ENCODE assay signal across 38 cellular contexts in genomic region chr16:72104905-72105304, GRCh38. TPM values are rescaled to one million over a fixed set of nuclear protein-coding genes. Genes with fewer than 3 reads are reported as not detected.
"Had no signal": no experiment of that assay in that cellular context is flagged by ENCODE, and none has a peak within 500 bp of the region (broad histone marks: within the 10 kb centered on the region; RNA-seq: fewer than 3 reads in every experiment).

No MANE protein-coding gene starts in this region.

- H3K4me1 Mint-ChIP-seq: activated naive CD4-positive, alpha-beta T cell treated with anti-CD3 and anti-CD28 coated beads, Interleukin-2, amount 50 U/mL, for 24 hours; activated naive CD8-positive, alpha-beta T cell treated with anti-CD3 and anti-CD28 coated beads for 36 hours; activated naive CD8-positive, alpha-beta T cell treated with anti-CD3 and anti-CD28 coated beads, Interleukin-2, amount 50 U/mL, for 24 hours; T-cell had no signal

- DNase-seq: activated B cell treated with CpG ODN at 0.5 μM for 24 hours; activated CD4-positive, alpha-beta T cell treated with anti-CD3 and anti-CD28 coated beads for 48 hours; activated CD4-positive, alpha-beta T cell treated with anti-CD3 and anti-CD28 coated beads, Interleukin-2, amount 50 U/mL, for 1 hour; activated CD4-positive, alpha-beta T cell treated with anti-CD3 and anti-CD28 coated beads, Interleukin-2, amount 50 U/mL, for 48 hours; activated CD8-positive, alpha-beta memory T cell treated with anti-CD3 and anti-CD28 coated beads for 24 hours; activated CD8-positive, alpha-beta T cell treated with anti-CD3 and anti-CD28 coated beads for 36 hours; activated effector memory CD4-positive, alpha-beta T cell treated with anti-CD3 and anti-CD28 coated beads, Interleukin-2, amount 50 U/mL, for 16 hours; activated naive CD4-positive, alpha-beta T cell treated with anti-CD3 and anti-CD28 coated beads for 36 hours; activated naive CD8-positive, alpha-beta T cell treated with anti-CD3 and anti-CD28 coated beads for 36 hours; activated naive CD8-positive, alpha-beta T cell treated with anti-CD3 and anti-CD28 coated beads, Interleukin-2, amount 50 U/mL, for 24 hours; activated T-cell treated with anti-CD3 and anti-CD28 coated beads, Interleukin-2, amount 50 U/mL, for 4 hours; amygdala; aorta; body of pancreas; caudate nucleus; cortex of kidney; dermis blood vessel endothelial cell; effector CD8-positive, alpha-beta T cell; esophagus squamous epithelium; foreskin melanocyte; T-cell; T1000; WERI-Rb-1 had no signal

- H3K27ac ChIP-seq: adrenal gland, body of pancreas, epithelial cell of prostate, esophagus squamous epithelium, gastroesophageal sphincter, WERI-Rb-1 had no signal

- H3K9me3 ChIP-seq: adrenal gland, body of pancreas, esophagus squamous epithelium, gastroesophageal sphincter had no signal

- ATAC-seq: activated CD4-positive, CD25-positive, alpha-beta regulatory T cell treated with anti-CD3 and anti-CD28 coated beads, Interleukin-2, amount 50 U/mL, for 24 hours; activated CD8-positive, alpha-beta T cell treated with anti-CD3 and anti-CD28 coated beads for 36 hours; activated naive CD8-positive, alpha-beta T cell treated with anti-CD3 and anti-CD28 coated beads, Interleukin-2, amount 50 U/mL, for 24 hours; activated T-cell treated with anti-CD3 and anti-CD28 coated beads, Interleukin-2, amount 50 U/mL, for 4 hours; activated T-helper 17 cell treated with anti-CD3 and anti-CD28 coated beads, Interleukin-2, amount 50 U/mL, for 72 hours; body of pancreas; gastroesophageal sphincter; T-cell had no signal

- H3K4me3 ChIP-seq: adrenal gland, body of pancreas, esophagus squamous epithelium, gastroesophageal sphincter had no signal

- H3K4me1 ChIP-seq: adrenal gland, esophagus squamous epithelium, gastroesophageal sphincter had no signal

- H3K9me3 Mint-ChIP-seq: activated B cell treated with CpG ODN at 0.5 μM for 24 hours; activated CD8-positive, alpha-beta T cell treated with anti-CD3 and anti-CD28 coated beads for 36 hours; activated naive CD4-positive, alpha-beta T cell treated with anti-CD3 and anti-CD28 coated beads for 36 hours; activated naive CD4-positive, alpha-beta T cell treated with anti-CD3 and anti-CD28 coated beads, Interleukin-2, amount 50 U/mL, for 24 hours; activated naive CD8-positive, alpha-beta T cell treated with anti-CD3 and anti-CD28 coated beads for 36 hours; activated naive CD8-positive, alpha-beta T cell treated with anti-CD3 and anti-CD28 coated beads, Interleukin-2, amount 50 U/mL, for 24 hours; activated T-cell treated with anti-CD3 and anti-CD28 coated beads, Interleukin-2, amount 50 U/mL, for 4 hours; activated T-helper 17 cell treated with anti-CD3 and anti-CD28 coated beads, Interleukin-2, amount 50 U/mL, for 72 hours; T-cell; T-helper 1 cell treated with Interleukin-12 subunit alpha and Interleukin-12 subunit beta and Interleukin-4 antibody, amounts not matched to agents 30 μg/mL and 1 μg/mL, for 36 hours; T-helper 2 cell treated with Interferon-gamma antibody and Interleukin-4, amounts not matched to agents 5 μg/mL and 100 μg/mL, for 36 hours had no signal

- H3K27me3 ChIP-seq: adrenal gland, body of pancreas, esophagus squamous epithelium, gastroesophageal sphincter had no signal

- H3K27ac Mint-ChIP-seq: activated B cell treated with CpG ODN at 0.5 μM for 24 hours; activated CD8-positive, alpha-beta T cell treated with anti-CD3 and anti-CD28 coated beads for 36 hours; activated naive CD4-positive, alpha-beta T cell treated with anti-CD3 and anti-CD28 coated beads for 36 hours; activated naive CD4-positive, alpha-beta T cell treated with anti-CD3 and anti-CD28 coated beads, Interleukin-2, amount 50 U/mL, for 24 hours; activated naive CD8-positive, alpha-beta T cell treated with anti-CD3 and anti-CD28 coated beads for 36 hours; activated naive CD8-positive, alpha-beta T cell treated with anti-CD3 and anti-CD28 coated beads, Interleukin-2, amount 50 U/mL, for 24 hours; activated T-helper 17 cell treated with anti-CD3 and anti-CD28 coated beads, Interleukin-2, amount 50 U/mL, for 72 hours; T-cell; T-helper 1 cell treated with Interleukin-12 subunit alpha and Interleukin-12 subunit beta and Interleukin-4 antibody, amounts not matched to agents 30 μg/mL and 1 μg/mL, for 36 hours; T-helper 2 cell treated with Interferon-gamma antibody and Interleukin-4, amounts not matched to agents 5 μg/mL and 100 μg/mL, for 36 hours had no signal

- FAIRE-seq: colon, endometrium, endothelial cell of umbilical vein had no signal

- H3K4me3 Mint-ChIP-seq: activated B cell treated with CpG ODN at 0.5 μM for 24 hours; activated CD8-positive, alpha-beta T cell treated with anti-CD3 and anti-CD28 coated beads for 36 hours; activated naive CD4-positive, alpha-beta T cell treated with anti-CD3 and anti-CD28 coated beads for 36 hours; activated naive CD4-positive, alpha-beta T cell treated with anti-CD3 and anti-CD28 coated beads, Interleukin-2, amount 50 U/mL, for 24 hours; activated naive CD8-positive, alpha-beta T cell treated with anti-CD3 and anti-CD28 coated beads for 36 hours; activated naive CD8-positive, alpha-beta T cell treated with anti-CD3 and anti-CD28 coated beads, Interleukin-2, amount 50 U/mL, for 24 hours; activated T-cell treated with anti-CD3 and anti-CD28 coated beads, Interleukin-2, amount 50 U/mL, for 4 hours; activated T-helper 17 cell treated with anti-CD3 and anti-CD28 coated beads, Interleukin-2, amount 50 U/mL, for 72 hours; T-cell; T-helper 1 cell treated with Interleukin-12 subunit alpha and Interleukin-12 subunit beta and Interleukin-4 antibody, amounts not matched to agents 30 μg/mL and 1 μg/mL, for 36 hours; T-helper 2 cell treated with Interferon-gamma antibody and Interleukin-4, amounts not matched to agents 5 μg/mL and 100 μg/mL, for 36 hours had no signal

RNA-seq across cellular contexts. Expression of gene HPR, which starts 41.9 kb away (rescaled TPM):
- total RNA-seq: activated B cell treated with CpG ODN at 0.5 μM for 24 hours; activated CD8-positive, alpha-beta T cell treated with anti-CD3 and anti-CD28 coated beads for 36 hours; activated naive CD4-positive, alpha-beta T cell treated with anti-CD3 and anti-CD28 coated beads for 36 hours; activated naive CD8-positive, alpha-beta T cell treated with anti-CD3 and anti-CD28 coated beads for 36 hours; activated T-cell treated with anti-CD3 and anti-CD28 coated beads, Interleukin-2, amount 50 U/mL, for 4 hours; activated T-helper 17 cell treated with anti-CD3 and anti-CD28 coated beads, Interleukin-2, amount 50 U/mL, for 72 hours; body of pancreas; chondrocyte; dermis blood vessel endothelial cell; endothelial cell of umbilical vein; esophagus squamous epithelium; fibroblast of lung; fibroblast of villous mesenchyme; glomerular endothelial cell; T-cell had no signal
- polyA plus RNA-seq: endothelial cell of umbilical vein had no signal

RNA-seq across cellular contexts. Expression of gene HP, which starts 50.6 kb away (rescaled TPM):
- total RNA-seq: activated B cell treated with CpG ODN at 0.5 μM for 24 hours; activated CD8-positive, alpha-beta T cell treated with anti-CD3 and anti-CD28 coated beads for 36 hours; activated naive CD4-positive, alpha-beta T cell treated with anti-CD3 and anti-CD28 coated beads for 36 hours; activated naive CD8-positive, alpha-beta T cell treated with anti-CD3 and anti-CD28 coated beads for 36 hours; activated T-helper 17 cell treated with anti-CD3 and anti-CD28 coated beads, Interleukin-2, amount 50 U/mL, for 72 hours; chondrocyte; dermis blood vessel endothelial cell; endothelial cell of umbilical vein; fibroblast of lung; fibroblast of villous mesenchyme; glomerular endothelial cell had no signal
- polyA plus RNA-seq: endothelial cell of umbilical vein, fibroblast of lung had no signal
